In the genomic region with DNA sequence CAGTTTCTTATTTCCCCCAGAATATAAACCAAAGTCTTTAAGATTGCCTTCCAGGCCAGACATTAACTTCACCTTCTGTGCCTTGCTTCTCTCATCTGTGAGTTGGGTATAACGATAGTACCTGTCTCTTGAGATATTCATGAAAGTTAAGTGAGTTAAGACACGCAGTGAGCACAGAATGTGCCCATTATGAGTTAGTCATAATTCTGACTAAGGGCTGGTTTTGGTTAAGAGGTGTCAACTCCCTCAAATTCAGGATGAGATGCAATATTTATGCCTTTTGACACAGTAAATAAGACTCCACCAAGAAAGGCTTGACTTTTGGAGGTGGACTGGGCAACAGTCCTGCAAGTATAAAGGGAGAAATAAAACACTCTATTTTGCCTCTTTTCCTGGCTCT, we compare ENCODE assay signal across 1 cellular context.
TF ChIP-seq lines count a peak whose summit lies in the region.

No MANE protein-coding gene starts in this region.

TF ChIP-seq in IMR-90, 13 proteins besides CTCF, POLR2A, EP300 and RAD21 (continued from another document):
- no peak for TF ChIP-seq USF2 (IDR thresholded peaks at IDR 0.05; ENCODE audit: low read depth, low read length)
- TF ChIP-seq MAFK (IDR thresholded peaks at IDR 0.05; ENCODE audit: low read depth, low read length): no peak
- TF ChIP-seq SMC3 (IDR thresholded peaks at IDR 0.05; ENCODE audit: low read depth, low read length): no peak
- TF ChIP-seq, protein P1, sequence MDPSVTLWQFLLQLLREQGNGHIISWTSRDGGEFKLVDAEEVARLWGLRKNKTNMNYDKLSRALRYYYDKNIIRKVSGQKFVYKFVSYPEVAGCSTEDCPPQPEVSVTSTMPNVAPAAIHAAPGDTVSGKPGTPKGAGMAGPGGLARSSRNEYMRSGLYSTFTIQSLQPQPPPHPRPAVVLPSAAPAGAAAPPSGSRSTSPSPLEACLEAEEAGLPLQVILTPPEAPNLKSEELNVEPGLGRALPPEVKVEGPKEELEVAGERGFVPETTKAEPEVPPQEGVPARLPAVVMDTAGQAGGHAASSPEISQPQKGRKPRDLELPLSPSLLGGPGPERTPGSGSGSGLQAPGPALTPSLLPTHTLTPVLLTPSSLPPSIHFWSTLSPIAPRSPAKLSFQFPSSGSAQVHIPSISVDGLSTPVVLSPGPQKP (IDR thresholded peaks at IDR 0.05; ENCODE audit: borderline replicate concordance, low read depth, low read length): no peak
- TF ChIP-seq RFX5 (IDR thresholded peaks at IDR 0.05; ENCODE audit: low read depth, low read length): no peak
- TF ChIP-seq FOS (IDR thresholded peaks at IDR 0.05; ENCODE audit: low read depth, low read length): no peak
- no peak for TF ChIP-seq MAZ (IDR thresholded peaks at IDR 0.05; ENCODE audit: borderline replicate concordance, low read depth, low read length)
